In the genomic region with DNA sequence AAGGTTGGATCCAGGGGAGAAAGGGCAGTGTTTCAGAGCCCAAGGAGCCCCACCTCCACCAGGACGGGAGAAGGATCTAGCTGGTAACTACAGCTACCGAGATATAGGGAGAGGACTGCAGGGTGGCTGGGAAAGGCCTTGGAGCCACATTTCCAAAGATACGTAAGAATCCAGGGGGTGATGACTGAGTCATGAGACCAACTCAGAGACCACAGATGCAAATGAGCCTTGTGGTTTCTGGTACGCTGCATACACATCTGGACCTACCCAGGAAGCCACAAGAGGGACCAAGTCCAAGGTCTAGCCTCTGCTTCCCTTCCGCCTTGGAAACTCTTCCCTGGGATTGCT, we compare ENCODE assay signal across 9 cellular contexts. TPM values are rescaled to one million over a fixed set of nuclear protein-coding genes. Genes with fewer than 3 reads are reported as not detected.
DNase-seq lines count a peak whose midpoint lies in the region; ATAC-seq and TF ChIP-seq lines count a peak whose summit lies in the region.
"Had no signal": no experiment of that assay in that cellular context is flagged by ENCODE, and none has a peak within 500 bp of the region (broad histone marks: within the 10 kb centered on the region; RNA-seq: fewer than 3 reads in every experiment).

No MANE protein-coding gene starts in this region.

- no peak for TF ChIP-seq CTCF in CD14-positive monocyte (IDR thresholded peaks at IDR 0.05)

- DNase-seq in AG20443 (ENCODE audit: low spot score) (peak; percentile 97), SW480 (ENCODE audit: low spot score) (peak; percentile 91), iris pigment epithelial cell (ENCODE audit: low read depth) (peak; percentile 92), CD14-positive monocyte (ENCODE audit: low spot score) (no peak)
- no peak for DNase-seq in activated CD4-positive, CD25-positive, alpha-beta regulatory T cell treated with anti-CD3 and anti-CD28 coated beads, Interleukin-2, amount 50 U/mL, for 72 hours
- no peak for DNase-seq in activated CD4-positive, alpha-beta memory T cell treated with anti-CD3 and anti-CD28 coated beads for 36 hours
- DNase-seq: activated T-cell treated with anti-CD3 and anti-CD28 coated beads, Interleukin-2, amount 50 U/mL, for 72 hours had no signal

- intact Hi-C loops in CD14-positive monocyte (cut with micrococcal nuclease), result no loop called here
- intact Hi-C loops in activated CD4-positive, alpha-beta memory T cell treated with anti-CD3 and anti-CD28 coated beads for 36 hours (cut with micrococcal nuclease), result no loop called here

- no peak overlapping the region for H3K27ac Mint-ChIP-seq in CD14-positive monocyte
- H3K27ac Mint-ChIP-seq in activated CD4-positive, alpha-beta memory T cell treated with anti-CD3 and anti-CD28 coated beads for 36 hours, result no peak overlapping the region
- H3K27ac Mint-ChIP-seq: activated T-cell treated with anti-CD3 and anti-CD28 coated beads, Interleukin-2, amount 50 U/mL, for 72 hours had no signal

- H3K27me3 Mint-ChIP-seq in CD14-positive monocyte (ENCODE audit: low read depth in 3 of 3), result peaks cover 6 to 18% (median 12%) of the 10 kb centered on the region in 3 donors
- peaks cover 16% of the 10 kb centered on the region for H3K27me3 Mint-ChIP-seq in activated CD4-positive, alpha-beta memory T cell treated with anti-CD3 and anti-CD28 coated beads for 36 hours

- POLR2A ChIA-PET in activated CD4-positive, alpha-beta memory T cell treated with anti-CD3 and anti-CD28 coated beads for 36 hours (lab: Charles Lee), result no interaction called here

- no peaks in the 10 kb centered on the region for H3K36me3 Mint-ChIP-seq in CD14-positive monocyte
- H3K36me3 Mint-ChIP-seq in activated CD4-positive, alpha-beta memory T cell treated with anti-CD3 and anti-CD28 coated beads for 36 hours, result no peaks in the 10 kb centered on the region

- peak overlapping the region in 1 of 2 donors; percentile 23 for H3K4me3 Mint-ChIP-seq in CD14-positive monocyte
- H3K4me3 Mint-ChIP-seq in activated CD4-positive, alpha-beta memory T cell treated with anti-CD3 and anti-CD28 coated beads for 36 hours, result no peak overlapping the region
- H3K4me3 Mint-ChIP-seq: activated T-cell treated with anti-CD3 and anti-CD28 coated beads, Interleukin-2, amount 50 U/mL, for 72 hours had no signal

- H3K9me3 Mint-ChIP-seq in CD14-positive monocyte, result no peaks in the 10 kb centered on the region
- H3K9me3 Mint-ChIP-seq in activated CD4-positive, alpha-beta memory T cell treated with anti-CD3 and anti-CD28 coated beads for 36 hours, result no peaks in the 10 kb centered on the region
- H3K9me3 Mint-ChIP-seq: activated T-cell treated with anti-CD3 and anti-CD28 coated beads, Interleukin-2, amount 50 U/mL, for 72 hours had no signal

- CTCF ChIA-PET in activated CD4-positive, alpha-beta memory T cell treated with anti-CD3 and anti-CD28 coated beads for 36 hours (lab: Charles Lee), result no interaction called here

- peak; percentile 51 for ATAC-seq in HG02642 (IDR thresholded peaks at IDR 0.05; ENCODE audit: poor library complexity, unreplicated experiment)
- no peak for ATAC-seq in HG03045 (IDR thresholded peaks at IDR 0.05; ENCODE audit: unreplicated experiment)

- peaks cover 9% of the 10 kb centered on the region for H3K4me1 Mint-ChIP-seq in CD14-positive monocyte
- H3K4me1 Mint-ChIP-seq in activated CD4-positive, alpha-beta memory T cell treated with anti-CD3 and anti-CD28 coated beads for 36 hours (ENCODE audit: low read depth), result no peaks in the 10 kb centered on the region

RNA-seq across cellular contexts. Expression of a gene that starts 13.5 kb away (rescaled TPM):
- polyA plus RNA-seq in CD14-positive monocyte, result not detected
- total RNA-seq in activated CD4-positive, alpha-beta memory T cell treated with anti-CD3 and anti-CD28 coated beads for 36 hours, result under 1 TPM; 0.10 to 0.17 TPM

RNA-seq across cellular contexts. Expression of a gene that starts 31.5 kb away (rescaled TPM):
- not detected for polyA plus RNA-seq in CD14-positive monocyte
- total RNA-seq in activated CD4-positive, alpha-beta memory T cell treated with anti-CD3 and anti-CD28 coated beads for 36 hours, result not detected
- total RNA-seq: activated T-cell treated with anti-CD3 and anti-CD28 coated beads, Interleukin-2, amount 50 U/mL, for 72 hours had no signal

Comparison
In these comparisons a context has a peak if more than half of its experiments do, and no peak if none do; other contexts are left out.
1. DNase-seq: peak in AG20443 (single experiment), SW480 (single experiment) and iris pigment epithelial cell (single experiment); none in CD14-positive monocyte (single experiment), activated CD4-positive, CD25-positive, alpha-beta regulatory T cell treated with anti-CD3 and anti-CD28 coated beads, Interleukin-2, amount 50 U/mL, for 72 hours (single experiment) and activated CD4-positive, alpha-beta memory T cell treated with anti-CD3 and anti-CD28 coated beads for 36 hours (single experiment).